Comparison of ENCODE assay signal across 1 cellular context in genomic region chr2:172101707-172102158, GRCh38.
TF ChIP-seq lines count a peak whose summit lies in the region.

No MANE protein-coding gene starts in this region.

TF ChIP-seq in HEK293, 187 proteins besides CTCF, POLR2A, EP300 and RAD21 (continued from another document):
- TF ChIP-seq KLF9 (tag by site-specific recombination; IDR thresholded peaks at IDR 0.05; ENCODE audit: low read depth) (peak; percentile 86), ZNF423 (tag by site-specific recombination; IDR thresholded peaks at IDR 0.05) (peak; percentile 96), AEBP2 (tag by site-specific recombination; IDR thresholded peaks at IDR 0.05; ENCODE audit: borderline replicate concordance) (no peak), ZNF561 (tag by site-specific recombination; IDR thresholded peaks at IDR 0.05; ENCODE audit: borderline replicate concordance) (peak; percentile 27; the same call in 1 of the 2 replicates), GLIS1 (tag by site-specific recombination; IDR thresholded peaks at IDR 0.05) (peak; percentile 92), MYNN (tag by site-specific recombination; IDR thresholded peaks at IDR 0.05; ENCODE audit: borderline replicate concordance) (no peak), TRIM28 (IDR thresholded peaks at IDR 0.05; ENCODE audit: borderline replicate concordance, low read length) (no peak), ZNF600 (tag by site-specific recombination; IDR thresholded peaks at IDR 0.05) (0 out of 2 replicates have a peak, but pooled peaks have one; percentile 17), KLF16 (tag by site-specific recombination; IDR thresholded peaks at IDR 0.05) (no peak), HIC1 (tag by site-specific recombination; IDR thresholded peaks at IDR 0.05) (peak; percentile 94), ZNF184 (tag by site-specific recombination; IDR thresholded peaks at IDR 0.05) (no peak), INSM2 (tag by site-specific recombination; IDR thresholded peaks at IDR 0.05) (peak; percentile 8; the same call in 1 of the 2 replicates), ZNF830 (tag by site-specific recombination; IDR thresholded peaks at IDR 0.05; ENCODE audit: low read depth) (no peak), GLIS2 (tag by site-specific recombination; IDR thresholded peaks at IDR 0.05) (peak; percentile 42), ZNF558 (tag by site-specific recombination; IDR thresholded peaks at IDR 0.05) (no peak), ZNF398 (tag by site-specific recombination; IDR thresholded peaks at IDR 0.05) (peak; percentile 53), ZNF792 (tag by site-specific recombination; IDR thresholded peaks at IDR 0.05) (no peak), SP7 (tag by site-specific recombination; IDR thresholded peaks at IDR 0.05) (peak; percentile 9; the same call in 1 of the 2 replicates), EGR2 (tag by site-specific recombination; IDR thresholded peaks at IDR 0.05; ENCODE audit: low read depth) (no peak), BCL11A (tag by site-specific recombination; IDR thresholded peaks at IDR 0.05; ENCODE audit: low read depth) (peak; percentile 76), KLF1 (tag by site-specific recombination; IDR thresholded peaks at IDR 0.05) (peak; percentile 18; the same call in 1 of the 2 replicates), ZNF664 (tag by site-specific recombination; IDR thresholded peaks at IDR 0.05) (no peak), ZNF341 (tag by site-specific recombination; IDR thresholded peaks at IDR 0.05; ENCODE audit: low read depth) (peak; percentile 97), ZNF626 (tag by site-specific recombination; IDR thresholded peaks at IDR 0.05) (no peak), FEZF1 (tag by site-specific recombination; IDR thresholded peaks at IDR 0.05) (0 out of 2 replicates have a peak, but pooled peaks have one; percentile 5), ZIC2 (tag by site-specific recombination; IDR thresholded peaks at IDR 0.05) (peak; percentile 85)
